9 cellular contexts compared by ENCODE assay signal in the genomic region with DNA sequence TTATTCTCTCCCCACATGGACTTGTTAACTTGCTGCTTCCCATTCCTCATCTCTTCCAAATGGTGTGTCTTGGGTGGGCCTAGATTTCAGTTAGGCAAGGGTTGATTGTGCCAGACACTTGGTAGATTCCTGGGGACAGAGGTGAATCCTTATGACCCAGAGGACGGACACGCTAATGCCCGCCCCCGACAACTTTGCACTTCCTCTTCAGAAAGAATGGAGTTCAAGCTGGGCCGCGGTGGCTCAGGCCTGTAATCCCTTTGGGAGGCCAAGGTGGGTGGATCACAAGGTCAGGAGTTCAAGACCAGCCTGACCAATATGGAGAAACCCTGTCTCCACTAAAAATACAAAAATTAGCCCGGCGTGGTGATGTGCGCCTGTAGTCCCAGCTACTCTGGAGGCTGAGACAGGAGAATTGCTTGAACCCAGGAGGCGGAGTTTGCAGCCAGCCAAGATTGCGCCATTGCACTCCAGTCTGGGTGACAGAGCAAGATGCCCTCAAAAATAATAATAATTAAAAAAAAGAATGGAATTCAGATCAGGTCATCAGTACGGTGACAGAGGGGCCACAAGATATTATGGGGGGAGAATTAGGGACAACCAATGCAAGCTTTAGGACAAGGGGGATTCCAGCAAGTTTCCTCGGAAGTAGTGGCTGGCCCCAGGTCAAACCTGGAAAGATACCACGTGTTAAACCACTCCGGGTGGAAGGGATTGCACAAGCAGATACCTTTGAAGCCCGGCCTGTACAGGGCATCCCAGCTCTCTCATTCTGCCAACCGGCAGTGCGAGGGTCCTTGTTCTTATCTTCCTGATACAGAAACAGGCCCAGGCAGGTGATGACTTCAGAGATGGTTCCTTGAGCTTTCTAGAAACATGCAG. TPM values are rescaled to one million over a fixed set of nuclear protein-coding genes. Genes with fewer than 3 reads are reported as not detected.
A peak's percentile ranks its signal among the peaks of the same experiment; 100 is the strongest.
DNase-seq lines count a peak whose midpoint lies in the region; ATAC-seq and TF ChIP-seq lines count a peak whose summit lies in the region.
"Had no signal": no experiment of that assay in that cellular context is flagged by ENCODE, and none has a peak within 500 bp of the region (broad histone marks: within the 10 kb centered on the region; RNA-seq: fewer than 3 reads in every experiment).

No MANE protein-coding gene starts in this region.

- no peak for TF ChIP-seq CTCF in OCI-LY1 (IDR thresholded peaks at IDR 0.05; ENCODE audit: low read length)
- TF ChIP-seq CTCF in neutrophil (IDR thresholded peaks at IDR 0.05) = no peak

- no peaks in the 10 kb centered on the region for H3K36me3 Mint-ChIP-seq in CD4-positive, CD25-positive, alpha-beta regulatory T cell

- H3K4me1 Mint-ChIP-seq in CD4-positive, CD25-positive, alpha-beta regulatory T cell = peaks cover 11 to 81% (median 56%) of the 10 kb centered on the region in 4 donors

- peak overlapping the region; percentile 90 to 100 (median 98) for H3K4me3 Mint-ChIP-seq in CD4-positive, CD25-positive, alpha-beta regulatory T cell

- H3K27ac ChIP-seq in CD4-positive, CD25-positive, alpha-beta regulatory T cell (ENCODE audit: insufficient read depth, low read length, poor library complexity, severe bottlenecking) = no peak overlapping the region
- H3K27ac ChIP-seq in OCI-LY1 (ENCODE audit: low read depth, low read length, poor library complexity, severe bottlenecking) (peak overlapping the region; percentile 70), cingulate gyrus (ENCODE audit: low read depth, low read length) (peak overlapping the region; percentile 87), neutrophil (peak overlapping the region; percentile 93)

- peak overlapping the region in 2 of 3 donors; percentile 75 to 76 for H3K27ac Mint-ChIP-seq in CD4-positive, CD25-positive, alpha-beta regulatory T cell

- H3K9ac ChIP-seq in OCI-LY1 (ENCODE audit: low read length) = no peak overlapping the region; the same call in 1 of the 2 replicates

- H3K27me3 ChIP-seq in CD4-positive, CD25-positive, alpha-beta regulatory T cell (ENCODE audit: control insufficient read depth, insufficient read depth, low read length) = no peaks in the 10 kb centered on the region
- H3K27me3 ChIP-seq in OCI-LY1 (ENCODE audit: insufficient read depth, low read length) (no peaks in the 10 kb centered on the region), neutrophil (no peaks in the 10 kb centered on the region)

- H3K27me3 Mint-ChIP-seq in CD4-positive, CD25-positive, alpha-beta regulatory T cell = no peaks in the 10 kb centered on the region

- peaks cover 59% of the 10 kb centered on the region for H3K4me1 ChIP-seq in CD4-positive, CD25-positive, alpha-beta regulatory T cell (ENCODE audit: control insufficient read depth, insufficient read depth, low read length, poor library complexity, severe bottlenecking)
- peaks cover 62% of the 10 kb centered on the region for H3K4me1 ChIP-seq in OCI-LY1 (ENCODE audit: insufficient read depth, low read length, severe bottlenecking)
- H3K4me1 ChIP-seq in neutrophil (ENCODE audit: control insufficient read depth in 1 of 2, insufficient read depth in 1 of 2, low read depth in 1 of 2, low read length in 1 of 2) = peaks cover 57 to 61% of the 10 kb centered on the region in 2 experiments

- no peaks in the 10 kb centered on the region for H3F3A ChIP-seq in OCI-LY1 (ENCODE audit: insufficient read depth, low read length)

- no peak overlapping the region for H2AFZ ChIP-seq in OCI-LY1 (ENCODE audit: low read length)

- peaks cover 51% of the 10 kb centered on the region for H3K79me2 ChIP-seq in OCI-LY1 (ENCODE audit: insufficient read depth, low read length)

- H3K4me3 ChIP-seq in CD4-positive, CD25-positive, alpha-beta regulatory T cell (ENCODE audit: low read depth, low read length) = peak overlapping the region; percentile 76
- H3K4me3 ChIP-seq in OCI-LY1 (ENCODE audit: low read depth, low read length, poor library complexity, severe bottlenecking) (peak overlapping the region; percentile 91), neutrophil (ENCODE audit: low read depth in 1 of 2, low read length in 1 of 2) (peak overlapping the region; percentile 91 to 92)

- DNase-seq in CD4-positive, CD25-positive, alpha-beta regulatory T cell = no peak
- DNase-seq in DMS114 treated with DMSO at 0.1 percent for 48 hours (lab: John Stamatoyannopoulos, UW; ENCODE audit: unreplicated experiment) = no peak
- DNase-seq in NCI-H748 (lab: John Stamatoyannopoulos, UW; ENCODE audit: unreplicated experiment) = no peak
- DNase-seq in NCI-H2081 (lab: John Stamatoyannopoulos, UW) = no peak
- DNase-seq: cortex of kidney had no signal

- H3K4me2 ChIP-seq in OCI-LY1 (ENCODE audit: low read length) = peak overlapping the region; percentile 86

- no peak for ATAC-seq in CD4-positive, CD25-positive, alpha-beta regulatory T cell (ENCODE audit: low read depth in 2 of 2)
- no peak for ATAC-seq in HG02870 (IDR thresholded peaks at IDR 0.05; ENCODE audit: unreplicated experiment)

- peaks cover 0 to 1% (median 0%) of the 10 kb centered on the region in 7 donors for H3K9me3 Mint-ChIP-seq in CD4-positive, CD25-positive, alpha-beta regulatory T cell

- H3K36me3 ChIP-seq in CD4-positive, CD25-positive, alpha-beta regulatory T cell (ENCODE audit: control insufficient read depth, insufficient read depth, low read length) = no peaks in the 10 kb centered on the region
- H3K36me3 ChIP-seq in OCI-LY1 (ENCODE audit: insufficient read depth, low read length) (peaks cover 3% of the 10 kb centered on the region), neutrophil (peaks cover 32% of the 10 kb centered on the region)

- H3K9me3 ChIP-seq in CD4-positive, CD25-positive, alpha-beta regulatory T cell (ENCODE audit: control insufficient read depth in 2 of 2, low read length in 2 of 2) = no peaks in the 10 kb centered on the region
- no peaks in the 10 kb centered on the region for H3K9me3 ChIP-seq in OCI-LY1 (ENCODE audit: low read length)
- no peaks in the 10 kb centered on the region for H3K9me3 ChIP-seq in neutrophil

- H4K20me1 ChIP-seq in OCI-LY1 (ENCODE audit: insufficient read depth, low read length) = no peaks in the 10 kb centered on the region

- no peaks in the 10 kb centered on the region for H3K9me2 ChIP-seq in OCI-LY1 (ENCODE audit: low read depth, low read length)

RNA-seq across cellular contexts. Expression of a gene that starts 2.7 kb away (rescaled TPM):
- total RNA-seq in CD4-positive, CD25-positive, alpha-beta regulatory T cell = 252 TPM
- 1 to 10 TPM; 3.4 to 6.7 (median 4.9) TPM for polyA plus RNA-seq in CD4-positive, CD25-positive, alpha-beta regulatory T cell

RNA-seq across cellular contexts. Expression of a gene that starts 3.0 kb away (rescaled TPM):
- 26.9 TPM for total RNA-seq in CD4-positive, CD25-positive, alpha-beta regulatory T cell
- polyA plus RNA-seq in CD4-positive, CD25-positive, alpha-beta regulatory T cell = 10 to 100 TPM; 11.0 to 12.7 (median 11.1) TPM

RNA-seq across cellular contexts. Expression of a gene that starts 51.7 kb away (rescaled TPM):
- total RNA-seq in CD4-positive, CD25-positive, alpha-beta regulatory T cell = 2.3 TPM
- under 1 TPM in 3 of 4 donors, not detected in 1; 0.03 to 0.65 (median 0.06) TPM for polyA plus RNA-seq in CD4-positive, CD25-positive, alpha-beta regulatory T cell
